In the genomic region with DNA sequence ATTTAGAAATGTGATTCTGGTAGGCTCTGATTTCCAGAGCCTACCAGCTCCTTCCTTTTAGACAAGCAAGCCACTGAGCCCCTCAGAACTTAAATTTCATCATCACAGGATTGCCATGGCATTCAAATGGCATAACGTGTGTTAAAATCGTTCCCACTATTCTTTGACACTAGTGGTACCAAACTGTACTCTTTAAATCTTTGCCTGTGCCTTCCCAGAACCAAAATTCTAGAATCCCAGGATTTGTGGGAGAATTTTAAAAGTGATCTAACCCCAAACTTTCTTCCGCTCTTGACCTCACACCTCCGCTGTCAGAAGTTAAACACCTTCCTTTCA, we compare ENCODE assay signal across 8 cellular contexts. TPM values are rescaled to one million over a fixed set of nuclear protein-coding genes. Genes with fewer than 3 reads are reported as not detected.
DNase-seq lines count a peak whose midpoint lies in the region; ATAC-seq and TF ChIP-seq lines count a peak whose summit lies in the region.

No MANE protein-coding gene starts in this region.

- in situ Hi-C loops in HAP-1 (cut with MboI; ENCODE audit: low sequenced_read_pairs), result no loop called here

- H3K9me3 ChIP-seq in HAP-1 (no peaks in the 10 kb centered on the region), lower lobe of right lung (no peaks in the 10 kb centered on the region)

- H3K4me1 ChIP-seq in HAP-1 (peaks cover 10% of the 10 kb centered on the region), lower lobe of right lung (peaks cover 21% of the 10 kb centered on the region)

- POLR2A ChIA-PET in activated naive CD8-positive, alpha-beta T cell treated with anti-CD3 and anti-CD28 coated beads, Interleukin-2, amount 10 ng/mL, durations not matched to agents 7 days and 5 days (lab: Charles Lee), result interaction anchor here (1.1 kb wide), 1 partner anchor 65 kb away, joined by 3 read pairs; a partner anchor contains a TSS

- intact Hi-C loops in lower lobe of right lung (cut with DNase I), result no loop called here

- H3K27ac Mint-ChIP-seq in activated naive CD8-positive, alpha-beta T cell treated with anti-CD3 and anti-CD28 coated beads, Interleukin-2, amount 10 ng/mL, durations not matched to agents 7 days and 5 days, result peak overlapping the region; percentile 96

- H3K36me3 ChIP-seq in HAP-1 (replicated peaks) (peaks cover 10% of the 10 kb centered on the region), lower lobe of right lung (peaks cover 20% of the 10 kb centered on the region)

- H3K4me3 ChIP-seq in HAP-1 (peak overlapping the region; percentile 66), lower lobe of right lung (peak overlapping the region; percentile 77)

- H3K36me3 Mint-ChIP-seq in activated naive CD8-positive, alpha-beta T cell treated with anti-CD3 and anti-CD28 coated beads, Interleukin-2, amount 10 ng/mL, durations not matched to agents 7 days and 5 days, result peaks cover 7% of the 10 kb centered on the region

- ATAC-seq in activated naive CD8-positive, alpha-beta T cell treated with anti-CD3 and anti-CD28 coated beads, Interleukin-2, amount 10 ng/mL, durations not matched to agents 7 days and 5 days (ENCODE audit: low read depth), result no peak
- ATAC-seq in lower lobe of right lung, result no peak

- peak overlapping the region; percentile 86 for H3K27ac ChIP-seq in 22Rv1
- H3K27ac ChIP-seq in lower lobe of right lung, result peak overlapping the region; percentile 82

- peaks cover 7% of the 10 kb centered on the region for H3K27me3 Mint-ChIP-seq in activated naive CD8-positive, alpha-beta T cell treated with anti-CD3 and anti-CD28 coated beads, Interleukin-2, amount 10 ng/mL, durations not matched to agents 7 days and 5 days

- TF ChIP-seq CTCF in 22Rv1 (IDR thresholded peaks at IDR 0.05) (no peak), lower lobe of right lung (IDR thresholded peaks at IDR 0.05) (no peak)

- H3K9me3 Mint-ChIP-seq in activated naive CD8-positive, alpha-beta T cell treated with anti-CD3 and anti-CD28 coated beads, Interleukin-2, amount 10 ng/mL, durations not matched to agents 7 days and 5 days, result no peaks in the 10 kb centered on the region

- DNase-seq in HAP-1 (ENCODE audit: low spot score in 2 of 2) (no peak), lower lobe of right lung (no peak), NOMO-1 treated with dmso at 0.1 percent for 144 hours (lab: John Stamatoyannopoulos, UW; ENCODE audit: unreplicated experiment) (no peak), NCI-H187 treated with DMSO at 0.1 percent for 48 hours (lab: John Stamatoyannopoulos, UW) (no peak), midbrain (lab: John Stamatoyannopoulos, UW) (no peak), HCEC 1CT (no peak)
- DNase-seq in activated naive CD8-positive, alpha-beta T cell treated with anti-CD3 and anti-CD28 coated beads, Interleukin-2, amount 10 ng/mL, durations not matched to agents 7 days and 5 days, result no peak

- peaks cover 18% of the 10 kb centered on the region for H3K4me1 Mint-ChIP-seq in activated naive CD8-positive, alpha-beta T cell treated with anti-CD3 and anti-CD28 coated beads, Interleukin-2, amount 10 ng/mL, durations not matched to agents 7 days and 5 days

- H3K27me3 ChIP-seq in HAP-1 (ENCODE audit: low read depth), result no peaks in the 10 kb centered on the region
- no peaks in the 10 kb centered on the region for H3K27me3 ChIP-seq in lower lobe of right lung (ENCODE audit: low read depth)

- H3K4me3 Mint-ChIP-seq in activated naive CD8-positive, alpha-beta T cell treated with anti-CD3 and anti-CD28 coated beads, Interleukin-2, amount 10 ng/mL, durations not matched to agents 7 days and 5 days, result peak overlapping the region; percentile 98

RNA-seq across cellular contexts. Expression of a gene that starts 0.3 kb away (rescaled TPM):
- total RNA-seq in activated naive CD8-positive, alpha-beta T cell treated with anti-CD3 and anti-CD28 coated beads, Interleukin-2, amount 10 ng/mL, durations not matched to agents 7 days and 5 days, result 10 to 100 TPM; 20.7 to 22.3 TPM
- 12.7 TPM for total RNA-seq in lower lobe of right lung
